In genomic region chr10:79929409-79929904, GRCh38 we compare ENCODE assay signal across 1 cellular context.
TF ChIP-seq lines count a peak whose summit lies in the region.

No MANE protein-coding gene starts in this region.

TF ChIP-seq in GM23338, 12 proteins besides CTCF, POLR2A, EP300 and RAD21 (continued from another document):
- no peak for TF ChIP-seq REST (IDR thresholded peaks at IDR 0.05; ENCODE audit: unreplicated experiment)
